8 cellular contexts compared by ENCODE assay signal in the genomic region with DNA sequence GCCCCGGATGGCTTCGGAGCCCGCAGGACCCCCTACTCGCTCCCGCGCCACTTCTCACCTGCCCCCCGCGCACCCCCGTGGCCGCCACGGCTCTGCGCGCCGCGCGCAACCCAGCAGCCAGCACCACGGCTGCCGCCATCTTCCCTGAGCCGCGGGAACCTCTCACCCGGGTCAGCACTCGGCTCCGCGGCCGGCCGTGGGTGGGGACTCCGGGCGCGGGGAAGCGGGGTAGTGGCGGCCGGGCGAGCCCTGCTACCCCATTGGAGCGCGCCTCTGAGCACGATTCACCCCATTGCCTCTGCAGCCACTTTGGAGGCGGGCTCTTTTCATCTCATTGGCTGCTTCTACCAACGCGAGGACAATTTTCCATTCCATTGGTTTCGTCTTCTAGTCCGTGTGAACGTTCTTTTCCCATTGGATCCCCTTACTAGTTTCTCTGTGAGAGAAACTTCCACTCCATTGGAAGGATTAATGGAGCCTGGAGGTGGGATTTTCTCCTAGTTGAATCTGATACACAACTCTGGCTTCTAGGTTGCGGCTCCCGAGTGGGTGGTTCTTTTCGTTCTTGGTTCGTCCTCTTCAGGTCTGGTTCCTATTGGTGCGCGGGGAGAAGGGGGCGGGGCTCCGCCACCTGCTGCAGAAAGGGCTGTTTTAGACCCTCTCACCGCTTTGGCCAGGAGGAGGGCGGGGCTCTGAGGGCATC. TPM values are rescaled to one million over a fixed set of nuclear protein-coding genes. Genes with fewer than 3 reads are reported as not detected.
A peak's percentile ranks its signal among the peaks of the same experiment; 100 is the strongest.
DNase-seq lines count a peak whose midpoint lies in the region; ATAC-seq and TF ChIP-seq lines count a peak whose summit lies in the region.

A gene (minus strand): TSS at position 202 of the 703 bp plus-strand sequence. CDS start 63 bp downstream, at position 139.

- CTCF ChIA-PET in AG04450 (lab: Charles Lee) = interaction anchor here (1.0 to 5.6 kb wide), 9 partner anchors 11 to 84 kb away, joined by 3 to 48 read pairs (median 5); no protein-coding TSS in a partner anchor
- CTCF ChIA-PET in WTC11 (lab: Charles Lee) = interaction anchor here (0.6 to 6.1 kb wide), 26 partner anchors 11 to 650 kb away, joined by 3 to 143 read pairs (median 6); a partner anchor contains a TSS

- peak within 1 kb of the TSS; percentile 91 for H2AFZ ChIP-seq in smooth muscle cell (ENCODE audit: low read depth)

- H3K36me3 ChIP-seq in smooth muscle cell (ENCODE audit: low read depth) = no peaks in the 10 kb centered on the region

- H3K36me3 Mint-ChIP-seq in WTC11 = peaks cover 2% of the 10 kb centered on the region; the same call in 1 of the 2 replicates

- H3K27me3 Mint-ChIP-seq in WTC11 (ENCODE audit: low read depth) = peaks cover 11% of the 10 kb centered on the region

- H3K9ac ChIP-seq in smooth muscle cell (ENCODE audit: low read depth) = peak within 1 kb of the TSS; percentile 71

- 2% methylated on average over 36 of the region's 52 CpGs for WGBS in smooth muscle cell (ENCODE audit: low lambda C conversion rate)

- peaks cover 6% of the 10 kb centered on the region for H3K27me3 ChIP-seq in AG04450 (ENCODE audit: control insufficient read depth, insufficient read depth, low read length)
- peaks cover 3% of the 10 kb centered on the region for H3K27me3 ChIP-seq in smooth muscle cell (ENCODE audit: low read depth)

- peaks cover 27% of the 10 kb centered on the region for H3K4me1 Mint-ChIP-seq in WTC11

- H3K4me3 Mint-ChIP-seq in WTC11 = peak within 1 kb of the TSS; percentile 91

- H4K20me1 ChIP-seq in smooth muscle cell (ENCODE audit: low read depth) = no peaks in the 10 kb centered on the region

- no peaks in the 10 kb centered on the region for H3K79me2 ChIP-seq in smooth muscle cell (ENCODE audit: low read depth)

- H3K4me3 ChIP-seq in AG04450 (ENCODE audit: low read depth, low read length) (peak within 1 kb of the TSS; percentile 87), cardiac fibroblast (replicated peaks in 1 of 2; ENCODE audit: low read depth in 2 of 2, low read length in 2 of 2) (peak within 1 kb of the TSS; percentile 83 to 87), smooth muscle cell (peak within 1 kb of the TSS; percentile 85)

- H3K9me3 ChIP-seq in AG04450 (ENCODE audit: control insufficient read depth, insufficient read depth, low read length) (no peaks in the 10 kb centered on the region), smooth muscle cell (replicated peaks; ENCODE audit: low read depth) (no peaks in the 10 kb centered on the region)

- H3K4me2 ChIP-seq in smooth muscle cell = peak within 1 kb of the TSS; percentile 93

- DNase-seq in AG04450 (ENCODE audit: low read depth, low spot score) (peak; percentile 97), NCI-H226 (peak; percentile 93), WTC11 (ENCODE audit: low spot score) (peak; percentile 99), cardiac fibroblast (ENCODE audit: low read depth in 2 of 2) (peak; percentile 99), iPS-NIHi7 (ENCODE audit: extremely low spot score) (peak; percentile 97), smooth muscle cell (lab: John Stamatoyannopoulos, UW; ENCODE audit: unreplicated experiment) (peak; percentile 76)

- H3K9me3 Mint-ChIP-seq in WTC11 = peaks cover 3% of the 10 kb centered on the region

- peak within 1 kb of the TSS; percentile 100 for H3K27ac Mint-ChIP-seq in WTC11

- TF ChIP-seq CTCF in AG04450 (IDR thresholded peaks at IDR 0.05; ENCODE audit: low read depth, low read length) (no peak), WTC11 (IDR thresholded peaks at IDR 0.05) (no peak), cardiac fibroblast (IDR thresholded peaks at IDR 0.05; ENCODE audit: low read depth, low read length) (no peak), smooth muscle cell (IDR thresholded peaks at IDR 0.05; ENCODE audit: borderline replicate concordance, insufficient read depth, poor library complexity, severe bottlenecking) (no peak)

- POLR2A ChIA-PET in AG04450 (lab: Yijun Ruan, JAX) = interaction anchor here (0.5 to 1.3 kb wide), 6 partner anchors 14 to 248 kb away, joined by 3 to 4 read pairs (median 4); a partner anchor contains a TSS
- POLR2A ChIA-PET in WTC11 (lab: Charles Lee) = interaction anchor here (0.8 to 2.1 kb wide), 4 partner anchors 18 to 150 kb away, joined by 3 to 9 read pairs (median 4); a partner anchor contains a TSS

- peak; percentile 78 for ATAC-seq in GM18909 (IDR thresholded peaks at IDR 0.05; ENCODE audit: poor library complexity, unreplicated experiment)
- peak; percentile 77 for ATAC-seq in HG03175 (IDR thresholded peaks at IDR 0.05; ENCODE audit: unreplicated experiment)
- peak; percentile 80 for ATAC-seq in WTC11

- H3F3A ChIP-seq in smooth muscle cell (ENCODE audit: low read depth) = peaks cover 3% of the 10 kb centered on the region

- H3K4me1 ChIP-seq in smooth muscle cell (ENCODE audit: low read depth) = peaks cover 9% of the 10 kb centered on the region

- peak within 1 kb of the TSS; percentile 70 for H3K27ac ChIP-seq in AG04450 (ENCODE audit: low read depth, low read length)
- peak within 1 kb of the TSS; percentile 50 for H3K27ac ChIP-seq in smooth muscle cell (ENCODE audit: low read depth)

TF ChIP-seq in WTC11, 78 proteins besides CTCF, POLR2A, EP300 and RAD21 (continues in another document):
- no peak for TF ChIP-seq KAT7 (CRISPR knock-in tag; IDR thresholded peaks at IDR 0.05; ENCODE audit: borderline replicate concordance)
- TF ChIP-seq, protein P1, sequence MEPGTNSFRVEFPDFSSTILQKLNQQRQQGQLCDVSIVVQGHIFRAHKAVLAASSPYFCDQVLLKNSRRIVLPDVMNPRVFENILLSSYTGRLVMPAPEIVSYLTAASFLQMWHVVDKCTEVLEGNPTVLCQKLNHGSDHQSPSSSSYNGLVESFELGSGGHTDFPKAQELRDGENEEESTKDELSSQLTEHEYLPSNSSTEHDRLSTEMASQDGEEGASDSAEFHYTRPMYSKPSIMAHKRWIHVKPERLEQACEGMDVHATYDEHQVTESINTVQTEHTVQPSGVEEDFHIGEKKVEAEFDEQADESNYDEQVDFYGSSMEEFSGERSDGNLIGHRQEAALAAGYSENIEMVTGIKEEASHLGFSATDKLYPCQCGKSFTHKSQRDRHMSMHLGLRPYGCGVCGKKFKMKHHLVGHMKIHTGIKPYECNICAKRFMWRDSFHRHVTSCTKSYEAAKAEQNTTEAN (CRISPR knock-in tag; IDR thresholded peaks at IDR 0.05) = no peak
- TF ChIP-seq, protein P2, sequence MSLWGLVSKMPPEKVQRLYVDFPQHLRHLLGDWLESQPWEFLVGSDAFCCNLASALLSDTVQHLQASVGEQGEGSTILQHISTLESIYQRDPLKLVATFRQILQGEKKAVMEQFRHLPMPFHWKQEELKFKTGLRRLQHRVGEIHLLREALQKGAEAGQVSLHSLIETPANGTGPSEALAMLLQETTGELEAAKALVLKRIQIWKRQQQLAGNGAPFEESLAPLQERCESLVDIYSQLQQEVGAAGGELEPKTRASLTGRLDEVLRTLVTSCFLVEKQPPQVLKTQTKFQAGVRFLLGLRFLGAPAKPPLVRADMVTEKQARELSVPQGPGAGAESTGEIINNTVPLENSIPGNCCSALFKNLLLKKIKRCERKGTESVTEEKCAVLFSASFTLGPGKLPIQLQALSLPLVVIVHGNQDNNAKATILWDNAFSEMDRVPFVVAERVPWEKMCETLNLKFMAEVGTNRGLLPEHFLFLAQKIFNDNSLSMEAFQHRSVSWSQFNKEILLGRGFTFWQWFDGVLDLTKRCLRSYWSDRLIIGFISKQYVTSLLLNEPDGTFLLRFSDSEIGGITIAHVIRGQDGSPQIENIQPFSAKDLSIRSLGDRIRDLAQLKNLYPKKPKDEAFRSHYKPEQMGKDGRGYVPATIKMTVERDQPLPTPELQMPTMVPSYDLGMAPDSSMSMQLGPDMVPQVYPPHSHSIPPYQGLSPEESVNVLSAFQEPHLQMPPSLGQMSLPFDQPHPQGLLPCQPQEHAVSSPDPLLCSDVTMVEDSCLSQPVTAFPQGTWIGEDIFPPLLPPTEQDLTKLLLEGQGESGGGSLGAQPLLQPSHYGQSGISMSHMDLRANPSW (CRISPR knock-in tag; conservative IDR thresholded peaks at IDR 0.05; ENCODE audit: low read depth) = no peak
- TF ChIP-seq CREM (CRISPR knock-in tag; IDR thresholded peaks at IDR 0.05) = no peak
- TF ChIP-seq, protein P3, sequence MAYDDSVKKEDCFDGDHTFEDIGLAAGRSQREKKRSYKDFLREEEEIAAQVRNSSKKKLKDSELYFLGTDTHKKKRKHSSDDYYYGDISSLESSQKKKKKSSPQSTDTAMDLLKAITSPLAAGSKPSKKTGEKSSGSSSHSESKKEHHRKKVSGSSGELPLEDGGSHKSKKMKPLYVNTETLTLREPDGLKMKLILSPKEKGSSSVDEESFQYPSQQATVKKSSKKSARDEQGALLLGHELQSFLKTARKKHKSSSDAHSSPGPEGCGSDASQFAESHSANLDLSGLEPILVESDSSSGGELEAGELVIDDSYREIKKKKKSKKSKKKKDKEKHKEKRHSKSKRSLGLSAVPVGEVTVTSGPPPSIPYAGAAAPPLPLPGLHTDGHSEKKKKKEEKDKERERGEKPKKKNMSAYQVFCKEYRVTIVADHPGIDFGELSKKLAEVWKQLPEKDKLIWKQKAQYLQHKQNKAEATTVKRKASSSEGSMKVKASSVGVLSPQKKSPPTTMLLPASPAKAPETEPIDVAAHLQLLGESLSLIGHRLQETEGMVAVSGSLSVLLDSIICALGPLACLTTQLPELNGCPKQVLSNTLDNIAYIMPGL (CRISPR knock-in tag; IDR thresholded peaks at IDR 0.05) = peak; percentile 56; the same call in 1 of the 2 replicates
- no peak for TF ChIP-seq MXD4 (CRISPR knock-in tag; IDR thresholded peaks at IDR 0.05; ENCODE audit: borderline replicate concordance)
- TF ChIP-seq JUN (CRISPR knock-in tag; IDR thresholded peaks at IDR 0.05) = no peak
- TF ChIP-seq, protein P4, sequence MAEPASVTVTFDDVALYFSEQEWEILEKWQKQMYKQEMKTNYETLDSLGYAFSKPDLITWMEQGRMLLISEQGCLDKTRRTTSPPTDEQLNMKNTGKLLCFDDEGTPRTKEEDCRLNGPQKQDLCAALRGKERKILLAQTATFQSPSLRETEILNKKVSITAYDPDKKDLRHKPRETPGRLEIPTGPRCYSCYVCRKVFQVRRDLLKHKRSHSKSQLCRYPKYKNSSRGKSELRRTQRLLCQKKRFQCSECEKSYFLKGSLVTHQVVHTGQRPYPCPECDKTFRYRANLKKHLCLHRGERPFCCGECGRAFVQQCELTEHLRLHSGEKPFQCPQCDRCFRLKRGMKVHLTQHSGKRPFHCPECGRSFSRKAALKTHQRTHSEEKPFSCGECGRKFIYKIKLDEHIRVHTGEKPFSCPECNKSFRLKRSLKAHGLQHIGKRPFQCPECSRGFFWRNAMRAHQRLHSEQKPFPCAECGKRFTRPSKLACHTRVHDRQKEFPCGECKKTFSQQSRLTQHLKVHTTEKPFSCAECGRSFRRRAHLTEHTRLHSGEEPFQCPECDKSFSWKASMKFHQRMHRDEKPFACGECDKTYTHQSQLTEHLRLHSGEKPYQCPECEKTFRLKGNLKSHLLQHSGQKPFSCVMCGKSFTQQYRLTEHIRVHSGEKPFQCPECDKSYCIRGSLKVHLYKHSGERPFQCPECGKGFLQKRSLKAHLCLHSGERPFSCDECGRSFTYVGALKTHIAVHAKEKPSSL (CRISPR knock-in tag; conservative IDR thresholded peaks at IDR 0.05) = no peak

RNA-seq across cellular contexts. Expression of the gene that starts here (rescaled TPM):
- 17.5 and 18.5 TPM in 2 replicates for polyA plus RNA-seq in AG04450 (2011; rRNA removed)
- 2.6 and 7.0 TPM in 2 replicates for polyA minus RNA-seq in AG04450 (2011; rRNA and poly(A)+ RNA removed)
- total RNA-seq in WTC11 (2021) = 33.6 to 42.7 TPM (median 42.1 TPM) in 3 replicates
- 7.7 and 20.4 TPM in 2 replicates for total RNA-seq in smooth muscle cell
- 66.7 and 67.8 TPM in 2 replicates for polyA plus RNA-seq in smooth muscle cell

Comparison
In these comparisons a context has a peak if more than half of its experiments do, and no peak if none do; other contexts are left out.
1. Peak in every context shown above with its lines: DNase-seq, ATAC-seq, H3K4me3 ChIP-seq and H3K27ac ChIP-seq.